ENCODE assay signal across 29 cellular contexts in genomic region chr2:70988151-70988550, GRCh38. TPM values are rescaled to one million over a fixed set of nuclear protein-coding genes. Genes with fewer than 3 reads are reported as not detected.
DNase-seq lines count a peak whose midpoint lies in the region; ATAC-seq, FAIRE-seq and TF ChIP-seq lines count a peak whose summit lies in the region.
"Had no signal": no experiment of that assay in that cellular context is flagged by ENCODE, and none has a peak within 500 bp of the region (broad histone marks: within the 10 kb centered on the region; RNA-seq: fewer than 3 reads in every experiment).

No MANE protein-coding gene starts in this region.

- 98% methylated on average over 3 of the region's 4 CpGs for WGBS in mesenchymal stem cell

- no peak overlapping the region for H2AK5ac ChIP-seq in mesenchymal stem cell (ENCODE audit: low read length, severe bottlenecking)

- no peaks in the 10 kb centered on the region for H3K27me3 ChIP-seq in bronchial epithelial cell (ENCODE audit: control insufficient read depth, insufficient read depth, low read length)
- no peaks in the 10 kb centered on the region for H3K27me3 ChIP-seq in mesenchymal stem cell (ENCODE audit: control insufficient read depth in 1 of 2, insufficient read depth in 1 of 2, low read length in 2 of 2)
- no peaks in the 10 kb centered on the region for H3K27me3 ChIP-seq in upper lobe of right lung
- H3K27me3 ChIP-seq in neural progenitor cell: no peaks in the 10 kb centered on the region
- H3K27me3 ChIP-seq: cardiac muscle cell, dorsolateral prefrontal cortex, foreskin keratinocyte had no signal

- no peak overlapping the region for H3K23ac ChIP-seq in mesenchymal stem cell (ENCODE audit: low read length in 2 of 2)

- H3K36me3 ChIP-seq in bronchial epithelial cell (ENCODE audit: control insufficient read depth, insufficient read depth, low read length) (peaks cover 27% of the 10 kb centered on the region), mesenchymal stem cell (ENCODE audit: control insufficient read depth in 1 of 2, insufficient read depth in 2 of 2, low read depth in 1 of 2, low read length in 2 of 2) (peaks cover 65 to 67% of the 10 kb centered on the region in 2 experiments), upper lobe of right lung (peaks cover 63% of the 10 kb centered on the region), neural progenitor cell (no peaks in the 10 kb centered on the region)

- FAIRE-seq in bronchial epithelial cell (lab: Jason Lieb, UNC): peak; percentile 28
- FAIRE-seq: kidney, RCC 7860, urothelium cell line had no signal

- H3K4me1 Mint-ChIP-seq in neural progenitor cell: peaks cover 6% of the 10 kb centered on the region

- H3K9ac ChIP-seq in mesenchymal stem cell (ENCODE audit: low read length) (peak overlapping the region; percentile 4), neural progenitor cell (no peak overlapping the region)
- H3K9ac ChIP-seq: parathyroid adenoma, SK-N-SH had no signal

- TF ChIP-seq CTCF in bronchial epithelial cell (IDR thresholded peaks at IDR 0.05; ENCODE audit: insufficient read depth, low read length, severe bottlenecking) (no peak), upper lobe of right lung (IDR thresholded peaks at IDR 0.05) (no peak), neural progenitor cell (IDR thresholded peaks at IDR 0.05) (no peak)

- intact Hi-C loops in upper lobe of right lung (cut with DNase I): no loop called here

- H4K20me1 ChIP-seq in neural progenitor cell (ENCODE audit: low read depth): peaks cover 30% of the 10 kb centered on the region

- peaks cover 5% of the 10 kb centered on the region for H3K79me2 ChIP-seq in neural progenitor cell (ENCODE audit: low read depth)
- H3K79me2 ChIP-seq: parathyroid adenoma had no signal

- H2AFZ ChIP-seq in mesenchymal stem cell (ENCODE audit: low read depth, low read length): no peak overlapping the region
- H2AFZ ChIP-seq in neural progenitor cell (replicated peaks): no peak overlapping the region
- H2AFZ ChIP-seq: parathyroid adenoma had no signal

- H2BK12ac ChIP-seq in mesenchymal stem cell (ENCODE audit: low read length in 2 of 2): no peak overlapping the region

- H3K4me3 Mint-ChIP-seq in neural progenitor cell: no peak overlapping the region
- H3K4me3 Mint-ChIP-seq: activated CD8-positive, alpha-beta T cell treated with anti-CD3 and anti-CD28 coated beads for 36 hours; activated T-helper 17 cell treated with anti-CD3 and anti-CD28 coated beads, Interleukin-2, amount 50 U/mL, for 72 hours; naive B cell had no signal

- H3K79me1 ChIP-seq in mesenchymal stem cell (replicated peaks; ENCODE audit: low read length, poor library complexity, severe bottlenecking): peaks cover 41% of the 10 kb centered on the region

- peaks cover 18% of the 10 kb centered on the region for H3K36me3 Mint-ChIP-seq in neural progenitor cell

- ATAC-seq in upper lobe of right lung (no peak), GM21390 (IDR thresholded peaks at IDR 0.05; ENCODE audit: unreplicated experiment) (no peak)
- ATAC-seq: activated CD8-positive, alpha-beta T cell treated with anti-CD3 and anti-CD28 coated beads for 36 hours; activated T-helper 17 cell treated with anti-CD3 and anti-CD28 coated beads, Interleukin-2, amount 50 U/mL, for 72 hours; foreskin keratinocyte; stimulated activated naive CD8-positive, alpha-beta T cell treated with anti-CD3 and anti-CD28 coated beads, Interleukin-15, Interleukin-2, amounts not matched to agents 100 U/mL and 50 U/mL, for 24 hours had no signal

- H3K27me3 Mint-ChIP-seq in neural progenitor cell (ENCODE audit: insufficient read depth, low read depth): peaks cover 5% of the 10 kb centered on the region
- H3K27me3 Mint-ChIP-seq: activated CD8-positive, alpha-beta T cell treated with anti-CD3 and anti-CD28 coated beads for 36 hours; activated T-helper 17 cell treated with anti-CD3 and anti-CD28 coated beads, Interleukin-2, amount 50 U/mL, for 72 hours; naive B cell had no signal

- DNase-seq in activated effector memory CD4-positive, alpha-beta T cell treated with anti-CD3 and anti-CD28 coated beads, Interleukin-2, amount 50 U/mL, for 16 hours: peak; percentile 55
- no peak for DNase-seq in activated effector memory CD4-positive, alpha-beta T cell treated with Interleukin-2 at 50 U/mL for 16 hours
- DNase-seq in bronchial epithelial cell (ENCODE audit: low read depth) (no peak), mesenchymal stem cell (no peak), upper lobe of right lung (peak; percentile 60), NCI-H2107 (lab: John Stamatoyannopoulos, UW) (no peak), neural progenitor cell (ENCODE audit: low spot score) (no peak)
- DNase-seq: ACHN; activated CD8-positive, alpha-beta T cell treated with anti-CD3 and anti-CD28 coated beads for 36 hours; DMS153; foreskin keratinocyte; GDM1; hypothalamus; Kasumi-1; kidney; naive B cell; NCI-H1092 treated with DMSO at 0.1 percent for 48 hours; NCI-H2029 treated with DMSO at 0.1 percent for 48 hours; NCI-H510A; SK-N-SH; stimulated activated naive CD8-positive, alpha-beta T cell treated with anti-CD3 and anti-CD28 coated beads, Interleukin-15, Interleukin-2, amounts not matched to agents 100 U/mL and 50 U/mL, for 24 hours had no signal

- no peak overlapping the region for H3K14ac ChIP-seq in mesenchymal stem cell (ENCODE audit: low read length in 2 of 2)

- no peak overlapping the region for H4K91ac ChIP-seq in mesenchymal stem cell (ENCODE audit: low read length)

- H3F3A ChIP-seq in neural progenitor cell (ENCODE audit: low read depth): no peaks in the 10 kb centered on the region

- no peak overlapping the region for H3K4ac ChIP-seq in mesenchymal stem cell (ENCODE audit: low read depth in 1 of 2, low read length in 2 of 2)

- no peak overlapping the region for H3K4me2 ChIP-seq in mesenchymal stem cell (ENCODE audit: low read length, poor library complexity, severe bottlenecking)
- H3K4me2 ChIP-seq in neural progenitor cell: no peak overlapping the region
- H3K4me2 ChIP-seq: SK-N-SH had no signal

- peaks cover 11% of the 10 kb centered on the region for H3K4me1 ChIP-seq in mesenchymal stem cell (ENCODE audit: control insufficient read depth, insufficient read depth, low read depth, low read length)
- H3K4me1 ChIP-seq in upper lobe of right lung: peaks cover 5% of the 10 kb centered on the region
- no peaks in the 10 kb centered on the region for H3K4me1 ChIP-seq in neural progenitor cell
- H3K4me1 ChIP-seq: foreskin keratinocyte had no signal

- H3K4me3 ChIP-seq in bronchial epithelial cell (ENCODE audit: low read depth, low read length): no peak overlapping the region
- no peak overlapping the region for H3K4me3 ChIP-seq in mesenchymal stem cell (ENCODE audit: insufficient read depth in 1 of 2, low read depth in 1 of 2, low read length in 2 of 2)
- no peak overlapping the region for H3K4me3 ChIP-seq in upper lobe of right lung
- no peak overlapping the region for H3K4me3 ChIP-seq in neural progenitor cell
- H3K4me3 ChIP-seq: cardiac muscle cell, dorsolateral prefrontal cortex had no signal

- no peak overlapping the region for H2BK5ac ChIP-seq in mesenchymal stem cell (ENCODE audit: low read depth, low read length, poor library complexity, severe bottlenecking)

- no peak overlapping the region for H2BK120ac ChIP-seq in mesenchymal stem cell (ENCODE audit: low read depth, low read length)

- no peaks in the 10 kb centered on the region for H3K9me3 Mint-ChIP-seq in neural progenitor cell
- H3K9me3 Mint-ChIP-seq: activated CD8-positive, alpha-beta T cell treated with anti-CD3 and anti-CD28 coated beads for 36 hours; activated T-helper 17 cell treated with anti-CD3 and anti-CD28 coated beads, Interleukin-2, amount 50 U/mL, for 72 hours; naive B cell had no signal

- H3K27ac ChIP-seq in mesenchymal stem cell (ENCODE audit: low read length, poor library complexity, severe bottlenecking) (no peak overlapping the region), upper lobe of right lung (no peak overlapping the region), neural progenitor cell (no peak overlapping the region)
- H3K27ac ChIP-seq: C4-2B, cardiac muscle cell, foreskin keratinocyte, parathyroid adenoma had no signal

- H3K18ac ChIP-seq in mesenchymal stem cell (ENCODE audit: low read depth in 1 of 2, low read length in 2 of 2): no peak overlapping the region

- H4K8ac ChIP-seq in mesenchymal stem cell (ENCODE audit: low read length): no peak overlapping the region

- H3K9me3 ChIP-seq in mesenchymal stem cell (ENCODE audit: control insufficient read depth, low read length): no peaks in the 10 kb centered on the region
- no peaks in the 10 kb centered on the region for H3K9me3 ChIP-seq in upper lobe of right lung
- H3K9me3 ChIP-seq in neural progenitor cell (ENCODE audit: low read depth): no peaks in the 10 kb centered on the region
- H3K9me3 ChIP-seq: SK-N-SH had no signal

- no peak overlapping the region for H3K27ac Mint-ChIP-seq in neural progenitor cell

- H2BK15ac ChIP-seq in mesenchymal stem cell (ENCODE audit: low read depth, poor library complexity, severe bottlenecking): no peak overlapping the region

RNA-seq across cellular contexts. Expression of gene TEX261, which starts 6.5 kb away (rescaled TPM):
- total RNA-seq in bronchial epithelial cell: 11.1 and 14.1 TPM in 2 replicates
- polyA plus RNA-seq in mesenchymal stem cell (2013, experiment 1 of 2): 82.9 TPM
- polyA plus RNA-seq in mesenchymal stem cell (2013, experiment 2 of 2): 81.2 TPM
- total RNA-seq in upper lobe of right lung: 63.1 TPM
- total RNA-seq in neural progenitor cell (ENCODE audit: low replicate concordance): 9.4 and 27.7 TPM in 2 replicates

RNA-seq across cellular contexts. Expression of gene ANKRD53, which starts 9.7 kb away (rescaled TPM):
- total RNA-seq in bronchial epithelial cell: not detected in 2 replicates
- polyA plus RNA-seq in mesenchymal stem cell (2013, experiment 1 of 2): 2.6 TPM
- 2.5 TPM for polyA plus RNA-seq in mesenchymal stem cell (2013, experiment 2 of 2)
- total RNA-seq in upper lobe of right lung: 0.38 TPM
- 0.06 TPM in 1 of 2 replicates, not detected in the other for total RNA-seq in neural progenitor cell (ENCODE audit: low replicate concordance)
- total RNA-seq: activated CD8-positive, alpha-beta T cell treated with anti-CD3 and anti-CD28 coated beads for 36 hours had no signal

RNA-seq across cellular contexts. Expression of gene ATP6V1B1, which starts 52.5 kb away (rescaled TPM):
- 0.64 TPM in 1 of 2 replicates, not detected in the other for total RNA-seq in bronchial epithelial cell
- polyA plus RNA-seq in mesenchymal stem cell (2013, experiment 1 of 2): not detected
- polyA plus RNA-seq in mesenchymal stem cell (2013, experiment 2 of 2): 0.10 TPM
- total RNA-seq in upper lobe of right lung: 2.1 TPM
- total RNA-seq in neural progenitor cell (ENCODE audit: low replicate concordance): 0.99 and 1.1 TPM in 2 replicates
- total RNA-seq: activated CD8-positive, alpha-beta T cell treated with anti-CD3 and anti-CD28 coated beads for 36 hours; activated T-helper 17 cell treated with anti-CD3 and anti-CD28 coated beads, Interleukin-2, amount 50 U/mL, for 72 hours; foreskin keratinocyte had no signal
- polyA plus RNA-seq: cardiac muscle cell had no signal

Comparison
In these comparisons a context has a peak if more than half of its experiments do, and no peak if none do; other contexts are left out.
1. DNase-seq: peak in activated effector memory CD4-positive, alpha-beta T cell treated with anti-CD3 and anti-CD28 coated beads, Interleukin-2, amount 50 U/mL, for 16 hours (single experiment) and upper lobe of right lung (single experiment); none in activated effector memory CD4-positive, alpha-beta T cell treated with Interleukin-2 at 50 U/mL for 16 hours (single experiment), bronchial epithelial cell (single experiment), mesenchymal stem cell (single experiment), NCI-H2107 (single experiment) and neural progenitor cell (single experiment).